12 cellular contexts compared by ENCODE assay signal in genomic region chr3:11544413-11545181, GRCh38.
DNase-seq lines count a peak whose midpoint lies in the region; ATAC-seq and TF ChIP-seq lines count a peak whose summit lies in the region.
"Had no signal": no experiment of that assay in that cellular context is flagged by ENCODE, and none has a peak within 500 bp of the region (broad histone marks: within the 10 kb centered on the region; RNA-seq: fewer than 3 reads in every experiment).

No MANE protein-coding gene starts in this region.

- peak; percentile 10 for ATAC-seq in stimulated activated naive CD8-positive, alpha-beta T cell treated with anti-CD3 and anti-CD28 coated beads, Interleukin-15, amount 100 ng/mL, for 72 hours
- no peak for ATAC-seq in stimulated activated naive CD8-positive, alpha-beta T cell treated with anti-CD3 and anti-CD28 coated beads, Interleukin-15, Interleukin-2, amounts not matched to agents 100 U/mL and 50 U/mL, for 24 hours
- ATAC-seq in GM21619 (IDR thresholded peaks at IDR 0.05; ENCODE audit: unreplicated experiment), result no peak
- ATAC-seq: activated T-cell treated with anti-CD3 and anti-CD28 coated beads, Interleukin-2, amount 50 U/mL, for 4 hours; effector memory CD8-positive, alpha-beta T cell; GM12878 had no signal

- no peak for DNase-seq in stimulated activated naive CD8-positive, alpha-beta T cell treated with anti-CD3 and anti-CD28 coated beads, Interleukin-15, amount 100 ng/mL, for 72 hours
- no peak for DNase-seq in stimulated activated naive CD8-positive, alpha-beta T cell treated with anti-CD3 and anti-CD28 coated beads, Interleukin-15, Interleukin-2, amounts not matched to agents 100 U/mL and 50 U/mL, for 24 hours
- DNase-seq in coronary artery (ENCODE audit: low spot score) (no peak), mesothelial cell of epicardium (ENCODE audit: low spot score in 2 of 2, unreplicated experiment in 2 of 2) (no peak), NCI-H1417 (lab: John Stamatoyannopoulos, UW) (no peak), mesenteric fat pad (ENCODE audit: low spot score) (no peak), NCI-H2196 treated with DMSO at 0.1 percent for 48 hours (lab: John Stamatoyannopoulos, UW; ENCODE audit: unreplicated experiment) (no peak)
- DNase-seq: activated T-cell treated with anti-CD3 and anti-CD28 coated beads, Interleukin-2, amount 50 U/mL, for 4 hours; effector memory CD8-positive, alpha-beta T cell; NCI-H1930 had no signal

- peak overlapping the region; percentile 27 to 56 for H3K27ac ChIP-seq in coronary artery

- peaks cover 9% of the 10 kb centered on the region for H3K36me3 Mint-ChIP-seq in mesothelial cell of epicardium

- peaks cover 5% of the 10 kb centered on the region for H3K4me1 Mint-ChIP-seq in stimulated activated naive CD8-positive, alpha-beta T cell treated with anti-CD3 and anti-CD28 coated beads, Interleukin-15, amount 100 ng/mL, for 72 hours
- peaks cover 54% of the 10 kb centered on the region for H3K4me1 Mint-ChIP-seq in mesothelial cell of epicardium

- peak overlapping the region in 1 of 2 donors; percentile 34 for H3K27ac Mint-ChIP-seq in stimulated activated naive CD8-positive, alpha-beta T cell treated with anti-CD3 and anti-CD28 coated beads, Interleukin-15, amount 100 ng/mL, for 72 hours
- H3K27ac Mint-ChIP-seq in mesothelial cell of epicardium, result peak overlapping the region; percentile 34

- H3K4me3 Mint-ChIP-seq in stimulated activated naive CD8-positive, alpha-beta T cell treated with anti-CD3 and anti-CD28 coated beads, Interleukin-15, amount 100 ng/mL, for 72 hours, result no peak overlapping the region
- no peak overlapping the region for H3K4me3 Mint-ChIP-seq in mesothelial cell of epicardium
- H3K4me3 Mint-ChIP-seq: activated T-cell treated with anti-CD3 and anti-CD28 coated beads, Interleukin-2, amount 50 U/mL, for 4 hours; effector memory CD8-positive, alpha-beta T cell had no signal

- H3K27me3 Mint-ChIP-seq in stimulated activated naive CD8-positive, alpha-beta T cell treated with anti-CD3 and anti-CD28 coated beads, Interleukin-15, amount 100 ng/mL, for 72 hours, result no peaks in the 10 kb centered on the region
- no peaks in the 10 kb centered on the region for H3K27me3 Mint-ChIP-seq in mesothelial cell of epicardium (ENCODE audit: low read depth)
- H3K27me3 Mint-ChIP-seq: effector memory CD8-positive, alpha-beta T cell had no signal

- no peak for TF ChIP-seq CTCF in coronary artery (IDR thresholded peaks at IDR 0.05)
- no peak for TF ChIP-seq CTCF in mesothelial cell of epicardium (IDR thresholded peaks at IDR 0.05; ENCODE audit: unreplicated experiment)

- H3K9me3 Mint-ChIP-seq in stimulated activated naive CD8-positive, alpha-beta T cell treated with anti-CD3 and anti-CD28 coated beads, Interleukin-15, amount 100 ng/mL, for 72 hours, result peaks cover 0 to 10% of the 10 kb centered on the region in 2 donors
- no peaks in the 10 kb centered on the region for H3K9me3 Mint-ChIP-seq in mesothelial cell of epicardium
- H3K9me3 Mint-ChIP-seq: effector memory CD8-positive, alpha-beta T cell had no signal

- no peak overlapping the region for H3K4me3 ChIP-seq in coronary artery
- H3K4me3 ChIP-seq: GM12878 had no signal
